ENCODE assay signal across 1 cellular context in the genomic region with DNA sequence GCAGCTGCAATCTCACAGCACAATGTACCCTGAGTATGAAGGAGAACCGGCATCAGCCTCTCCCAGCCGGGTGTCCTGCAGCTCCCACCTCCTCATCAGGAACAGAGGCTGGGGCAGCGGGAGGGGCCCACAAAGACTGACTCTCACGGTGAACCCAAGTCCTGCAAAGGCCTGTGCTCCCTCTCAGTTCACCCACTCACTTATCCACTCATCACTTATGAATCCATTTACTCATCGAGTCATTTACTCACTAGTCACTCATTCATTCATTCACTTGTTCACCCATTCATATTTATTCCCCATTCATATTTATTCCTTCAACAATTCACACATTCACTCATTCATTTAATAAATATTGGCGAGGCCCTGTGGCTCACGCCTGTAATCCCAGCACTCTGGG.
TF ChIP-seq lines count a peak whose summit lies in the region.

No MANE protein-coding gene starts in this region.

TF ChIP-seq in H1, 55 proteins besides CTCF, POLR2A, EP300 and RAD21 (continued from another document):
- TF ChIP-seq NANOG (IDR thresholded peaks at IDR 0.05; ENCODE audit: insufficient read depth, low read depth, low read length, poor library complexity, severe bottlenecking) (no peak), BRCA1 (IDR thresholded peaks at IDR 0.05; ENCODE audit: low read depth, low read length) (no peak)
